ENCODE assay signal across 7 cellular contexts in genomic region chr16:60932600-60932999, GRCh38.
"Had no signal": no experiment of that assay in that cellular context is flagged by ENCODE, and none has a peak within 500 bp of the region (broad histone marks: within the 10 kb centered on the region; RNA-seq: fewer than 3 reads in every experiment).

No MANE protein-coding gene starts in this region.

- H3K4me3 ChIP-seq: K562 had no signal

- H3K9ac ChIP-seq: KMS-11 had no signal

- H3K27ac ChIP-seq: HL-60, KMS-11 had no signal

- ATAC-seq: K562 had no signal

- DNase-seq: IMR-90, KBM-7, KG1 had no signal

- H3K4me2 ChIP-seq: KMS-11 had no signal

- FAIRE-seq: HTR-8/SVneo, K562 had no signal
